In genomic region chr12:6340745-6341438, GRCh38 we compare ENCODE assay signal across 8 cellular contexts. TPM values are rescaled to one million over a fixed set of nuclear protein-coding genes. Genes with fewer than 3 reads are reported as not detected.
A peak's percentile ranks its signal among the peaks of the same experiment; 100 is the strongest.
DNase-seq lines count a peak whose midpoint lies in the region; ATAC-seq and TF ChIP-seq lines count a peak whose summit lies in the region.
"Had no signal": no experiment of that assay in that cellular context is flagged by ENCODE, and none has a peak within 500 bp of the region (broad histone marks: within the 10 kb centered on the region; RNA-seq: fewer than 3 reads in every experiment).

No MANE protein-coding gene starts in this region.

- peak overlapping the region; percentile 95 to 100 (median 99) for H3K4me2 ChIP-seq in BLaER1 treated with 17β-estradiol and CSF1 and Interleukin-3, amounts not matched to agents 10 nM and 100 nM

- peaks cover 44 to 58% (median 54%) of the 10 kb centered on the region in 11 experiments for H4K20me1 ChIP-seq in BLaER1 treated with 17β-estradiol and CSF1 and Interleukin-3, amounts not matched to agents 10 nM and 100 nM

- TF ChIP-seq POLR2A in right lobe of liver (IDR thresholded peaks at IDR 0.05): peak; percentile 8

- H3K27me3 ChIP-seq in BLaER1 treated with 17β-estradiol and CSF1 and Interleukin-3, amounts not matched to agents 10 nM and 100 nM: no peaks in the 10 kb centered on the region
- H3K27me3 ChIP-seq in right lobe of liver: no peaks in the 10 kb centered on the region

- TF ChIP-seq CTCF in right lobe of liver (IDR thresholded peaks at IDR 0.05): no peak

- peak overlapping the region; percentile 84 to 100 (median 97) for H3K4me3 ChIP-seq in BLaER1 treated with 17β-estradiol and CSF1 and Interleukin-3, amounts not matched to agents 10 nM and 100 nM
- peak overlapping the region; percentile 92 to 100 (median 99) for H3K4me3 ChIP-seq in right lobe of liver

- DNase-seq in SKM-1 (lab: John Stamatoyannopoulos, UW; ENCODE audit: unreplicated experiment) (peak; percentile 8), right lobe of liver (peak in 2 of 3 donors; percentile 59 to 68), NCI-H2227 (lab: John Stamatoyannopoulos, UW; ENCODE audit: unreplicated experiment) (no peak)
- no peak for DNase-seq in stimulated activated naive CD4-positive, alpha-beta T cell (lab: John Stamatoyannopoulos, UW)
- DNase-seq: foreskin melanocyte, NCI-H446 had no signal

- H3K36me3 ChIP-seq in BLaER1 treated with 17β-estradiol and CSF1 and Interleukin-3, amounts not matched to agents 10 nM and 100 nM: peaks cover 16 to 51% (median 38%) of the 10 kb centered on the region in 11 experiments; a peak in 20 of 22 replicates
- H3K36me3 ChIP-seq in right lobe of liver: no peaks in the 10 kb centered on the region

- peaks cover 50 to 84% (median 72%) of the 10 kb centered on the region in 10 experiments for H3K4me1 ChIP-seq in BLaER1 treated with 17β-estradiol and CSF1 and Interleukin-3, amounts not matched to agents 10 nM and 100 nM
- peaks cover 0 to 43% (median 14%) of the 10 kb centered on the region in 4 donors for H3K4me1 ChIP-seq in right lobe of liver

- peak overlapping the region; percentile 94 to 100 (median 98) for H3K9ac ChIP-seq in BLaER1 treated with 17β-estradiol and CSF1 and Interleukin-3, amounts not matched to agents 10 nM and 100 nM

- H3K9me3 ChIP-seq in BLaER1 treated with 17β-estradiol and CSF1 and Interleukin-3, amounts not matched to agents 10 nM and 100 nM (replicated peaks in 1 of 11): no peaks in the 10 kb centered on the region
- no peaks in the 10 kb centered on the region for H3K9me3 ChIP-seq in right lobe of liver

- intact Hi-C loops in right lobe of liver (cut with DNase I): no loop called here

- 2% methylated on average over 13 of the region's 15 CpGs for WGBS in right lobe of liver (ENCODE audit: insufficient coverage, low coverage, low lambda C conversion rate, missing lambda C conversion rate)

- ATAC-seq in right lobe of liver (peak in 1 of 4 donors; percentile 1), GM21619 (IDR thresholded peaks at IDR 0.05; ENCODE audit: unreplicated experiment) (no peak)

- peak overlapping the region; percentile 94 to 100 (median 98) for H3K27ac ChIP-seq in BLaER1 treated with 17β-estradiol and CSF1 and Interleukin-3, amounts not matched to agents 10 nM and 100 nM
- peak overlapping the region; percentile 99 to 100 (median 99) for H3K27ac ChIP-seq in right lobe of liver

RNA-seq across cellular contexts. Expression of gene TNFRSF1A, which starts 1.0 kb away (rescaled TPM):
- total RNA-seq in right lobe of liver: 100 to 1,000 TPM in 4 of 6 experiments, 10 to 100 TPM in 2; 70.6 to 199 (median 117) TPM

RNA-seq across cellular contexts. Expression of gene PLEKHG6, which starts 30.4 kb away (rescaled TPM):
- 1 to 10 TPM; 2.3 to 5.5 (median 3.3) TPM for total RNA-seq in right lobe of liver

RNA-seq across cellular contexts. Expression of gene SCNN1A, which starts 34.5 kb away (rescaled TPM):
- total RNA-seq in right lobe of liver: 1 to 10 TPM; 2.1 to 9.5 (median 6.0) TPM

RNA-seq across cellular contexts. Expression of gene LTBR, which starts 43.1 kb away (rescaled TPM):
- 100 to 1,000 TPM in 3 of 6 experiments, 10 to 100 TPM in 3; 83.8 to 235 (median 103) TPM for total RNA-seq in right lobe of liver

Comparison
In these comparisons a context has a peak if more than half of its experiments do, and no peak if none do; other contexts are left out.
1. DNase-seq: peak in SKM-1 (single experiment) and right lobe of liver (2 of 3); none in stimulated activated naive CD4-positive, alpha-beta T cell (0 of 6) and NCI-H2227 (single experiment).